ENCODE assay signal across 8 cellular contexts in the genomic region with DNA sequence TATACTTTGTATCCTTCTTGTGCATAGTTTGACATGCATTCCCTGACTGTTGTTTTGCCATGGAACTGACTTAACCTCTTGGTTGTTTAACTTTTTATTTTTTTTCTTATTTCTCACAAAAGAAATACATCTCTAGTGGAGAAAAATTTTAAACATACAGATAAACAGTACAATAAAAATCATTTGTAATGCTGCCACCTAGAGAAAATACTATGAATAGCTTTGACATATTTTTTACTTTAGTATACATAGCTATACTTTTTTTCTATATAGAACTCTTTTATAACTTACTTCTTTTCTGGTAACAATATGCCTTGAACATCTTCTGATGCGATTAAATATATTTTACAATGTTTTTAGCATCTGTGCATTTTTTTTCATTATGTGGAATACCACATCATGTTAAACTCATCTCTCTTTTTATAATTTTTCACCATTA.
A peak's percentile ranks its signal among the peaks of the same experiment; 100 is the strongest.
DNase-seq lines count a peak whose midpoint lies in the region; ATAC-seq and TF ChIP-seq lines count a peak whose summit lies in the region.

No MANE protein-coding gene starts in this region.

- no peak overlapping the region for H4K91ac ChIP-seq in mesenchymal stem cell (ENCODE audit: low read length)

- H2BK120ac ChIP-seq in mesenchymal stem cell (ENCODE audit: low read depth, low read length), result no peak overlapping the region

- no peaks in the 10 kb centered on the region for H3K27me3 ChIP-seq in BJ (ENCODE audit: control insufficient read depth, insufficient read depth, low read length)
- no peaks in the 10 kb centered on the region for H3K27me3 ChIP-seq in breast epithelium
- peaks cover 0 to 6% of the 10 kb centered on the region in 2 experiments for H3K27me3 ChIP-seq in mesenchymal stem cell (ENCODE audit: control insufficient read depth in 1 of 2, insufficient read depth in 1 of 2, low read length in 2 of 2)

- H3K18ac ChIP-seq in mesenchymal stem cell (ENCODE audit: low read depth in 1 of 2, low read length in 2 of 2), result no peak overlapping the region

- peak overlapping the region; percentile 51 for H3K9ac ChIP-seq in mesenchymal stem cell (ENCODE audit: low read length)

- TF ChIP-seq POLR2A in breast epithelium (IDR thresholded peaks at IDR 0.05), result no peak

- no peaks in the 10 kb centered on the region for H3K4me1 ChIP-seq in breast epithelium
- H3K4me1 ChIP-seq in mesenchymal stem cell (ENCODE audit: control insufficient read depth, insufficient read depth, low read depth, low read length), result peaks cover 2% of the 10 kb centered on the region

- H3K14ac ChIP-seq in mesenchymal stem cell (ENCODE audit: low read length in 2 of 2), result no peak overlapping the region

- no peak overlapping the region for H2BK5ac ChIP-seq in mesenchymal stem cell (ENCODE audit: low read depth, low read length, poor library complexity, severe bottlenecking)

- H3K36me3 ChIP-seq in BJ (ENCODE audit: control insufficient read depth, insufficient read depth, low read length), result no peaks in the 10 kb centered on the region
- no peaks in the 10 kb centered on the region for H3K36me3 ChIP-seq in breast epithelium
- H3K36me3 ChIP-seq in mesenchymal stem cell (ENCODE audit: control insufficient read depth in 1 of 2, insufficient read depth in 2 of 2, low read depth in 1 of 2, low read length in 2 of 2), result no peaks in the 10 kb centered on the region

- no peak overlapping the region for H3K27ac ChIP-seq in breast epithelium
- H3K27ac ChIP-seq in mesenchymal stem cell (ENCODE audit: low read length, poor library complexity, severe bottlenecking), result no peak overlapping the region

- CTCF ChIA-PET in BJ (lab: Yijun Ruan, JAX), result interaction anchor here (0.7 to 5.6 kb wide), 12 partner anchors 11 to 259 kb away, joined by 3 to 26 read pairs (median 3); no protein-coding TSS in a partner anchor

- no peak for DNase-seq in BJ (ENCODE audit: low read depth)
- DNase-seq in Kasumi-1 (lab: John Stamatoyannopoulos, UW), result peak; percentile 27 to 45
- no peak for DNase-seq in breast epithelium (ENCODE audit: low spot score in 2 of 2)
- no peak for DNase-seq in mesenchymal stem cell
- no peak for DNase-seq in COLO829 (ENCODE audit: low spot score)
- no peak for DNase-seq in NCI-H146 treated with DMSO at 0.1 percent for 48 hours (lab: John Stamatoyannopoulos, UW; ENCODE audit: unreplicated experiment)
- no peak for DNase-seq in anterior cingulate cortex (lab: John Stamatoyannopoulos, UW)

- H2BK15ac ChIP-seq in mesenchymal stem cell (ENCODE audit: low read depth, poor library complexity, severe bottlenecking), result no peak overlapping the region

- no peak overlapping the region for H2AFZ ChIP-seq in mesenchymal stem cell (ENCODE audit: low read depth, low read length)

- intact Hi-C loops in breast epithelium (cut with DNase I; ENCODE audit: low total_unique reads), result no loop called here

- H2BK12ac ChIP-seq in mesenchymal stem cell (ENCODE audit: low read length in 2 of 2), result no peak overlapping the region

- TF ChIP-seq CTCF in BJ (IDR thresholded peaks at IDR 0.05; ENCODE audit: insufficient read depth, low read depth, low read length) (peak; percentile 18; the same call in 1 of the 2 replicates), breast epithelium (IDR thresholded peaks at IDR 0.05) (peak; percentile 7 to 58 (median 19))

- ATAC-seq in GM21529 (IDR thresholded peaks at IDR 0.05; ENCODE audit: unreplicated experiment), result no peak

- H4K8ac ChIP-seq in mesenchymal stem cell (ENCODE audit: low read length), result no peak overlapping the region

- no peak overlapping the region for H2AK5ac ChIP-seq in mesenchymal stem cell (ENCODE audit: low read length, severe bottlenecking)

- POLR2A ChIA-PET in BJ (lab: Charles Lee), result interaction anchor here (0.6 kb wide), 1 partner anchor 1093 kb away, joined by 4 read pairs; a partner anchor contains a TSS

- no peak overlapping the region for H3K4me2 ChIP-seq in mesenchymal stem cell (ENCODE audit: low read length, poor library complexity, severe bottlenecking)

- no peak overlapping the region for H3K4ac ChIP-seq in mesenchymal stem cell (ENCODE audit: low read depth in 1 of 2, low read length in 2 of 2)

- H3K9me3 ChIP-seq in breast epithelium (no peaks in the 10 kb centered on the region), mesenchymal stem cell (ENCODE audit: control insufficient read depth, low read length) (no peaks in the 10 kb centered on the region)

- H3K79me1 ChIP-seq in mesenchymal stem cell (replicated peaks; ENCODE audit: low read length, poor library complexity, severe bottlenecking), result no peaks in the 10 kb centered on the region

- WGBS in mesenchymal stem cell, result no CpG with 5 or more reads among the region's 1 CpG

- H3K4me3 ChIP-seq in BJ (ENCODE audit: low read depth, low read length) (no peak overlapping the region), breast epithelium (no peak overlapping the region), mesenchymal stem cell (ENCODE audit: insufficient read depth in 1 of 2, low read depth in 1 of 2, low read length in 2 of 2) (no peak overlapping the region)

- H3K23ac ChIP-seq in mesenchymal stem cell (ENCODE audit: low read length in 2 of 2), result no peak overlapping the region

Comparison
In these comparisons a context has a peak if more than half of its experiments do, and no peak if none do; other contexts are left out.
1. DNase-seq: peak in Kasumi-1 (2 of 2); none in BJ (single experiment), breast epithelium (0 of 2), mesenchymal stem cell (single experiment), COLO829 (single experiment), NCI-H146 treated with DMSO at 0.1 percent for 48 hours (single experiment) and anterior cingulate cortex (0 of 58).